ENCODE assay signal across 28 cellular contexts in genomic region chr20:62029296-62029695, GRCh38.
"Had no signal": no experiment of that assay in that cellular context is flagged by ENCODE, and none has a peak within 500 bp of the region (broad histone marks: within the 10 kb centered on the region; RNA-seq: fewer than 3 reads in every experiment).

No MANE protein-coding gene starts in this region.

- DNase-seq: activated CD4-positive, alpha-beta memory T cell treated with anti-CD3 and anti-CD28 coated beads for 36 hours; activated CD4-positive, alpha-beta T cell treated with anti-CD3 and anti-CD28 coated beads for 4 hours; activated CD8-positive, alpha-beta memory T cell treated with anti-CD3 and anti-CD28 coated beads, Interleukin-2, amount 50 U/mL, for 4 hours; activated effector memory CD4-positive, alpha-beta T cell treated with anti-CD3 and anti-CD28 coated beads, Interleukin-2, amount 50 U/mL, for 16 hours; activated naive CD4-positive, alpha-beta T cell treated with anti-CD3 and anti-CD28 coated beads for 36 hours; activated naive CD8-positive, alpha-beta T cell treated with anti-CD3 and anti-CD28 coated beads, Interleukin-2, amount 10 ng/mL, durations not matched to agents 7 days and 5 days; activated T-cell treated with anti-CD3 and anti-CD28 coated beads, Interleukin-2, amount 50 U/mL, for 1 hour; cerebellar nuclear complex; colonic mucosa; effector CD8-positive, alpha-beta T cell; esophagus squamous epithelium; foreskin melanocyte; left ventricle myocardium inferior; midbrain; ovary; stimulated activated CD4-positive, alpha-beta T cell treated with anti-CD3 and anti-CD28 coated beads, Interleukin-2, amount 100 ng/mL, for 48 hours; T-helper 1 cell had no signal

- H3K27ac Mint-ChIP-seq: activated CD4-positive, alpha-beta memory T cell treated with anti-CD3 and anti-CD28 coated beads for 36 hours; activated naive CD4-positive, alpha-beta T cell treated with anti-CD3 and anti-CD28 coated beads for 36 hours; activated naive CD8-positive, alpha-beta T cell treated with anti-CD3 and anti-CD28 coated beads, Interleukin-2, amount 10 ng/mL, durations not matched to agents 7 days and 5 days; activated T-helper 1 cell treated with anti-CD3 and anti-CD28 coated beads, Interleukin-12 subunit alpha, Interleukin-12 subunit beta, Interleukin-2, Interleukin-4 antibody, amounts not matched to agents 30 ng/mL and 10 ng/mL and 1 ng/mL, durations not matched to agents 14 hours and 24 hours and 36 hours; brain; natural killer cell treated with Interleukin-12 subunit alpha and Interleukin-12 subunit beta and Interleukin-15 and Interleukin-18, amount 100 ng/mL, for 72 hours had no signal

- FAIRE-seq: endometrium, islet of Langerhans had no signal

- H3K9me3 Mint-ChIP-seq: activated CD4-positive, alpha-beta memory T cell treated with anti-CD3 and anti-CD28 coated beads for 36 hours; activated naive CD4-positive, alpha-beta T cell treated with anti-CD3 and anti-CD28 coated beads for 36 hours; activated naive CD8-positive, alpha-beta T cell treated with anti-CD3 and anti-CD28 coated beads, Interleukin-2, amount 10 ng/mL, durations not matched to agents 7 days and 5 days; activated T-helper 1 cell treated with anti-CD3 and anti-CD28 coated beads, Interleukin-12 subunit alpha, Interleukin-12 subunit beta, Interleukin-2, Interleukin-4 antibody, amounts not matched to agents 30 ng/mL and 10 ng/mL and 1 ng/mL, durations not matched to agents 14 hours and 24 hours and 36 hours; natural killer cell treated with Interleukin-12 subunit alpha and Interleukin-12 subunit beta and Interleukin-15 and Interleukin-18, amount 100 ng/mL, for 72 hours had no signal

- H3K27ac ChIP-seq: ascending aorta, cardiac muscle cell, colonic mucosa, epithelial cell of prostate, esophagus squamous epithelium, left ventricle myocardium inferior, ovary, right lobe of liver, tibial nerve had no signal

- ATAC-seq: natural killer cell treated with Interleukin-12 subunit alpha and Interleukin-12 subunit beta and Interleukin-15 and Interleukin-18, amount 100 ng/mL, for 72 hours; right lobe of liver had no signal

- H3K4me3 Mint-ChIP-seq: activated CD4-positive, alpha-beta memory T cell treated with anti-CD3 and anti-CD28 coated beads for 36 hours; activated naive CD4-positive, alpha-beta T cell treated with anti-CD3 and anti-CD28 coated beads for 36 hours; activated naive CD8-positive, alpha-beta T cell treated with anti-CD3 and anti-CD28 coated beads, Interleukin-2, amount 10 ng/mL, durations not matched to agents 7 days and 5 days; activated T-helper 1 cell treated with anti-CD3 and anti-CD28 coated beads, Interleukin-12 subunit alpha, Interleukin-12 subunit beta, Interleukin-2, Interleukin-4 antibody, amounts not matched to agents 30 ng/mL and 10 ng/mL and 1 ng/mL, durations not matched to agents 14 hours and 24 hours and 36 hours; brain; natural killer cell treated with Interleukin-12 subunit alpha and Interleukin-12 subunit beta and Interleukin-15 and Interleukin-18, amount 100 ng/mL, for 72 hours had no signal

- H3K4me1 ChIP-seq: colonic mucosa had no signal

- H3K36me3 ChIP-seq: ascending aorta, cardiac muscle cell, colonic mucosa, esophagus squamous epithelium, left ventricle myocardium inferior, ovary, right lobe of liver, tibial nerve had no signal

- H3K9me3 ChIP-seq: ascending aorta, colonic mucosa, esophagus squamous epithelium, ovary, right lobe of liver, tibial nerve had no signal

- H3K27me3 Mint-ChIP-seq: activated CD4-positive, alpha-beta memory T cell treated with anti-CD3 and anti-CD28 coated beads for 36 hours; activated naive CD8-positive, alpha-beta T cell treated with anti-CD3 and anti-CD28 coated beads, Interleukin-2, amount 10 ng/mL, durations not matched to agents 7 days and 5 days; natural killer cell treated with Interleukin-12 subunit alpha and Interleukin-12 subunit beta and Interleukin-15 and Interleukin-18, amount 100 ng/mL, for 72 hours; progenitor cell of endocrine pancreas had no signal

- H3K4me3 ChIP-seq: ascending aorta, cardiac muscle cell, colonic mucosa, esophagus squamous epithelium, left ventricle myocardium inferior, ovary, right lobe of liver, tibial nerve had no signal

- H3K36me3 Mint-ChIP-seq: activated CD4-positive, alpha-beta memory T cell treated with anti-CD3 and anti-CD28 coated beads for 36 hours; natural killer cell treated with Interleukin-12 subunit alpha and Interleukin-12 subunit beta and Interleukin-15 and Interleukin-18, amount 100 ng/mL, for 72 hours had no signal

- H3K27me3 ChIP-seq: ascending aorta, cardiac muscle cell, colonic mucosa, esophagus squamous epithelium, ovary, right lobe of liver, tibial nerve had no signal
